ENCODE assay signal across 15 cellular contexts in the genomic region with DNA sequence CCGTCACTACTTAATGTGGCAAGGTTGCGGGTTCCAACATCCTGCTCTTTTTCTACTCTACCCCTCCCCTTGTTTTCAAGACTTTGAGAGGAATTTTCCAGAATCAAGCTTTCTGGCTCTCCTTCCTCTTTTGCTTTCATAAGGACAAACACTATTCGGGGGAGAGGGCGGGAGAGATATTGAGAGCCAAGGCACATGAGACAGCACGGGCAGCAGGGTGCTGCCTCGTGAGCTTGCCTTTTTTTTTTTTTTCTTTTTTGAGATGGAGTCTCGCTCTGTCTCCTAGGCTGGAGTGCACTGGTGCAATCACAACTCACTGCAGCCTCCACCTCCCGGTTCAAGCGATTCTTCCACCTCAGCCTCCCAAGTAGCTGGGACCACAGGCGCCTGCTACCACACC. TPM values are rescaled to one million over a fixed set of nuclear protein-coding genes. Genes with fewer than 3 reads are reported as not detected.
DNase-seq lines count a peak whose midpoint lies in the region; ATAC-seq and TF ChIP-seq lines count a peak whose summit lies in the region.
"Had no signal": no experiment of that assay in that cellular context is flagged by ENCODE, and none has a peak within 500 bp of the region (broad histone marks: within the 10 kb centered on the region; RNA-seq: fewer than 3 reads in every experiment).

No MANE protein-coding gene starts in this region.

- peaks cover 39% of the 10 kb centered on the region for H3K4me1 Mint-ChIP-seq in activated CD4-positive, alpha-beta T cell treated with anti-CD3 and anti-CD28 coated beads for 36 hours

- TF ChIP-seq EP300 in transverse colon (IDR thresholded peaks at IDR 0.05; ENCODE audit: low read depth): no peak

- WGBS in transverse colon (ENCODE audit: low coverage in 1 of 2), 2 donors: 68 to 75% methylated on average over 7 to 10 of the region's 10 CpGs

- H3K9me3 ChIP-seq in colonic mucosa (no peaks in the 10 kb centered on the region), transverse colon (no peaks in the 10 kb centered on the region)
- H3K9me3 ChIP-seq: MG63, pancreas had no signal

- TF ChIP-seq CTCF in colonic mucosa (IDR thresholded peaks at IDR 0.05) (no peak), transverse colon (IDR thresholded peaks at IDR 0.05) (no peak)

- H3K27me3 ChIP-seq in colonic mucosa: no peaks in the 10 kb centered on the region
- no peaks in the 10 kb centered on the region for H3K27me3 ChIP-seq in transverse colon
- H3K27me3 ChIP-seq: MG63, pancreas had no signal

- H3K4me3 ChIP-seq in colonic mucosa (no peak overlapping the region), transverse colon (no peak overlapping the region)
- H3K4me3 ChIP-seq: MG63, pancreas had no signal

- H3K27ac Mint-ChIP-seq in activated CD4-positive, alpha-beta T cell treated with anti-CD3 and anti-CD28 coated beads for 36 hours: peak overlapping the region; percentile 58
- H3K27ac Mint-ChIP-seq: activated T-cell treated with anti-CD3 and anti-CD28 coated beads, Interleukin-2, amount 50 U/mL, for 72 hours had no signal

- H3K9me3 Mint-ChIP-seq in activated CD4-positive, alpha-beta T cell treated with anti-CD3 and anti-CD28 coated beads for 36 hours (ENCODE audit: low read depth): no peaks in the 10 kb centered on the region
- H3K9me3 Mint-ChIP-seq: activated T-cell treated with anti-CD3 and anti-CD28 coated beads, Interleukin-2, amount 50 U/mL, for 72 hours; stimulated activated naive CD8-positive, alpha-beta T cell treated with anti-CD3 and anti-CD28 coated beads, Interleukin-15, amount 100 ng/mL, for 72 hours had no signal

- H3K4me1 ChIP-seq in colonic mucosa (no peaks in the 10 kb centered on the region), transverse colon (peaks cover 7 to 34% (median 17%) of the 10 kb centered on the region in 4 donors)

- H3K36me3 ChIP-seq in colonic mucosa (no peaks in the 10 kb centered on the region), transverse colon (no peaks in the 10 kb centered on the region)
- H3K36me3 ChIP-seq: MG63, pancreas had no signal

- no peak for ATAC-seq in activated CD4-positive, alpha-beta T cell treated with anti-CD3 and anti-CD28 coated beads for 36 hours
- no peak for ATAC-seq in HG03469 (IDR thresholded peaks at IDR 0.05; ENCODE audit: unreplicated experiment)
- ATAC-seq: activated T-cell treated with anti-CD3 and anti-CD28 coated beads, Interleukin-2, amount 50 U/mL, for 72 hours; stimulated activated naive CD8-positive, alpha-beta T cell treated with anti-CD3 and anti-CD28 coated beads, Interleukin-15, amount 100 ng/mL, for 72 hours had no signal

- H3K27ac ChIP-seq in colonic mucosa: peak overlapping the region; percentile 44
- H3K27ac ChIP-seq in transverse colon: peak overlapping the region; percentile 53 to 75 (median 60)

- no peak for DNase-seq in activated CD4-positive, alpha-beta T cell treated with anti-CD3 and anti-CD28 coated beads for 36 hours
- DNase-seq in activated CD4-positive, alpha-beta T cell treated with anti-CD3 and anti-CD28 coated beads, Interleukin-2, amount 50 U/mL, for 4 hours: no peak
- DNase-seq in colonic mucosa (no peak), medulla oblongata (ENCODE audit: extremely low spot score) (peak; percentile 77), transverse colon (no peak), AG08396 (ENCODE audit: low spot score) (no peak), SW 1271 (lab: John Stamatoyannopoulos, UW) (no peak)
- DNase-seq: activated T-cell treated with anti-CD3 and anti-CD28 coated beads, Interleukin-2, amount 50 U/mL, for 72 hours; central memory CD4-positive, alpha-beta T cell; NCI-H446 treated with DMSO at 0.1 percent for 48 hours; pancreas; stimulated activated CD4-positive, alpha-beta T cell treated with anti-CD3 and anti-CD28 coated beads, Interleukin-4, amount 100 ng/mL, for 1 hour; stimulated activated naive CD8-positive, alpha-beta T cell treated with anti-CD3 and anti-CD28 coated beads, Interleukin-15, amount 100 ng/mL, for 72 hours had no signal

- in situ Hi-C loops in transverse colon (cut with MboI; ENCODE audit: low pct_ligation_motif_present in 1 of 4, low pct_unique_long_range_greater_than_20kb in 1 of 4, low sequenced_read_pairs in 3 of 4): no loop called here

- no peak overlapping the region for H3K4me3 Mint-ChIP-seq in activated CD4-positive, alpha-beta T cell treated with anti-CD3 and anti-CD28 coated beads for 36 hours
- H3K4me3 Mint-ChIP-seq: activated T-cell treated with anti-CD3 and anti-CD28 coated beads, Interleukin-2, amount 50 U/mL, for 72 hours had no signal

- POLR2A ChIA-PET in activated CD4-positive, alpha-beta T cell treated with anti-CD3 and anti-CD28 coated beads for 36 hours (lab: Charles Lee): interaction anchor here (0.6 to 0.8 kb wide), 2 partner anchors 9 to 17 kb away, joined by 3 to 8 read pairs; no protein-coding TSS in a partner anchor

- intact Hi-C loops in activated CD4-positive, alpha-beta T cell treated with anti-CD3 and anti-CD28 coated beads for 36 hours (cut with DNase I, micrococcal nuclease): no loop called here
- intact Hi-C loops in colonic mucosa (cut with DNase I): no loop called here
- intact Hi-C loops in transverse colon (cut with DNase I; ENCODE audit: low total_unique reads): no loop called here

- TF ChIP-seq POLR2A in transverse colon (IDR thresholded peaks at IDR 0.05): no peak

- CTCF ChIA-PET in activated CD4-positive, alpha-beta T cell treated with anti-CD3 and anti-CD28 coated beads for 36 hours (lab: Charles Lee): interaction anchor here (1.4 kb wide), 1 partner anchor 13 kb away, joined by 5 read pairs; no protein-coding TSS in a partner anchor

- H3K9ac ChIP-seq in colonic mucosa (ENCODE audit: low read depth in 2 of 2, low read length in 2 of 2): no peak overlapping the region

- H3K27me3 Mint-ChIP-seq in activated CD4-positive, alpha-beta T cell treated with anti-CD3 and anti-CD28 coated beads for 36 hours: no peaks in the 10 kb centered on the region
- H3K27me3 Mint-ChIP-seq: stimulated activated naive CD8-positive, alpha-beta T cell treated with anti-CD3 and anti-CD28 coated beads, Interleukin-15, amount 100 ng/mL, for 72 hours had no signal

- H3K36me3 Mint-ChIP-seq in activated CD4-positive, alpha-beta T cell treated with anti-CD3 and anti-CD28 coated beads for 36 hours (ENCODE audit: low read depth): peaks cover 17% of the 10 kb centered on the region

RNA-seq across cellular contexts. Expression of a gene that starts 6.8 kb away (rescaled TPM):
- 100 to 1,000 TPM; 133 to 183 TPM for total RNA-seq in activated CD4-positive, alpha-beta T cell treated with anti-CD3 and anti-CD28 coated beads for 36 hours
- total RNA-seq in colonic mucosa (10 to 100 TPM; 23.4 to 70.7 TPM), transverse colon (10 to 100 TPM; 16.9 to 29.9 (median 20.2) TPM)
